ENCODE assay signal across 17 cellular contexts in the genomic region with DNA sequence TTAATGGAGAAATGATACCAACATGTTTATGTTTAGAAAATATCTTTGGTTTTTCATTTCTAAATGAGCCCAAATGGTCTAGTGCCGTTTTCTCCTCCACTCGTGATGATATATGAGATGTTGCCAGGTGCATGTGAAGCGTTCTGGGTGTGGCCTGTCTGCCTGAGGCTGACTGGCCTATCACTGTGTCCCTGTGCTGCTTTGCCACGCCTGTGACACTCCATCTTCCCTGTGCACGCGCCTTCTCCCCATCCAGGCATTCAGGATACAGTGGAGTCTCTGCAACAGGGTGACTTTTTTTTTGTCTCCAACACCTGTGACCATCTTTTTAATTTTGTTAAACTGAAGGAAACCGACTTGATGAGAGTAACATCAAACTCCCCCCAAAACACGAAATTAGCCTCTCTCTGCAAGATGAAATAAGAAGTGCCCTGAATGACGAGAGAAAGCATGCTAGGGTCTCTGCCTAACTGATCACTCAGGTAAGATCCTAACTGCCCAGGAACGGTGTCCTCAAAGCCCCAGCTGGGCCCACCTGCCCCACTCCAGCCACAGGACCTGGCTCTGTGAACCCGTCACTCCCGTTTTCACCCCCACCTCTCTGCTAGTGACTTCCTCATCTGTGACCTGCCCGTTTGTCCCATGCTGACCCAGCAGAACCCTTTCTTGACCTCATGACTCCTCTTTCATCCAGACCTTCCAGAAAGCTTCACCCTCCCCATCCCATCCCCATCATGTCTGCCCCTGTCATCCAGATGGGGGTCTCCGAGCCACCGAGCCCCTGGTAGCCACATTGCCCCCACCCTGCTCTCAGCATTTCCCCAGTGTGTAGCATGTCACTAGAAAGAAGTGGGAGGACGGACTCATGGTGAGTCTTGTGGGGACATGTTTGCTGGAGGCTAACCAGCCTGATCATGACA. TPM values are rescaled to one million over a fixed set of nuclear protein-coding genes. Genes with fewer than 3 reads are reported as not detected.
DNase-seq lines count a peak whose midpoint lies in the region; ATAC-seq and TF ChIP-seq lines count a peak whose summit lies in the region.
"Had no signal": no experiment of that assay in that cellular context is flagged by ENCODE, and none has a peak within 500 bp of the region (broad histone marks: within the 10 kb centered on the region; RNA-seq: fewer than 3 reads in every experiment).

No MANE protein-coding gene starts in this region.

- no peak overlapping the region for H3K27ac Mint-ChIP-seq in GM23338
- no peak overlapping the region for H3K27ac Mint-ChIP-seq in WTC11
- peak overlapping the region; percentile 16 for H3K27ac Mint-ChIP-seq in neural crest cell (ENCODE audit: unreplicated experiment)
- H3K27ac Mint-ChIP-seq: activated T-cell treated with anti-CD3 and anti-CD28 coated beads, Interleukin-2, amount 50 U/mL, for 72 hours had no signal

- H3K4me1 Mint-ChIP-seq in GM23338: peaks cover 14% of the 10 kb centered on the region
- peaks cover 10% of the 10 kb centered on the region for H3K4me1 Mint-ChIP-seq in WTC11
- H3K4me1 Mint-ChIP-seq in neural crest cell: peaks cover 9% of the 10 kb centered on the region

- no peak overlapping the region for H3K4me2 ChIP-seq in GM23338

- H3K27me3 ChIP-seq in GM23338 (ENCODE audit: insufficient read depth): no peaks in the 10 kb centered on the region
- H3K27me3 ChIP-seq: suprapubic skin had no signal

- no peak overlapping the region for H3K27ac ChIP-seq in GM23338 (ENCODE audit: low read depth)
- H3K27ac ChIP-seq: coronary artery, suprapubic skin had no signal

- no peak overlapping the region for H2AFZ ChIP-seq in GM23338

- H3K4me1 ChIP-seq in GM23338 (ENCODE audit: insufficient read depth): no peaks in the 10 kb centered on the region

- H3K27me3 Mint-ChIP-seq in GM23338 (ENCODE audit: insufficient read depth, low read depth, poor library complexity): peaks cover 8% of the 10 kb centered on the region
- no peaks in the 10 kb centered on the region for H3K27me3 Mint-ChIP-seq in WTC11 (ENCODE audit: low read depth)
- no peaks in the 10 kb centered on the region for H3K27me3 Mint-ChIP-seq in neural crest cell (ENCODE audit: low read depth)

- H3K9me3 Mint-ChIP-seq in GM23338 (no peaks in the 10 kb centered on the region; the same call in 2 of the 3 replicates), WTC11 (no peaks in the 10 kb centered on the region), neural crest cell (no peaks in the 10 kb centered on the region)
- H3K9me3 Mint-ChIP-seq: activated T-cell treated with anti-CD3 and anti-CD28 coated beads, Interleukin-2, amount 50 U/mL, for 72 hours had no signal

- no peak overlapping the region; the same call in 2 of the 3 replicates for H3K4me3 Mint-ChIP-seq in GM23338
- H3K4me3 Mint-ChIP-seq in WTC11: no peak overlapping the region
- no peak overlapping the region for H3K4me3 Mint-ChIP-seq in neural crest cell
- H3K4me3 Mint-ChIP-seq: activated T-cell treated with anti-CD3 and anti-CD28 coated beads, Interleukin-2, amount 50 U/mL, for 72 hours had no signal

- H3K4me3 ChIP-seq in GM23338: no peak overlapping the region
- H3K4me3 ChIP-seq: coronary artery, suprapubic skin had no signal

- CTCF ChIA-PET in WTC11 (lab: Charles Lee): interaction anchor here (1.4 kb wide), 1 partner anchor 11 kb away, joined by 10 read pairs; no protein-coding TSS in a partner anchor
- CTCF ChIA-PET in HEK293T (lab: Yijun Ruan, JAX): no interaction called here

- H3K36me3 ChIP-seq in GM23338 (ENCODE audit: insufficient read depth): no peaks in the 10 kb centered on the region

- H3K36me3 Mint-ChIP-seq in GM23338 (ENCODE audit: low read depth) (peaks cover 11% of the 10 kb centered on the region), WTC11 (no peaks in the 10 kb centered on the region; the same call in 1 of the 2 replicates), neural crest cell (ENCODE audit: low read depth) (no peaks in the 10 kb centered on the region)

- TF ChIP-seq CTCF in GM23338 (conservative IDR thresholded peaks at IDR 0.05; ENCODE audit: low read depth in 2 of 2) (no peak), WTC11 (IDR thresholded peaks at IDR 0.05) (no peak), neural crest cell (conservative IDR thresholded peaks at IDR 0.05) (no peak)

- no peaks in the 10 kb centered on the region for H3K79me2 ChIP-seq in GM23338 (replicated peaks; ENCODE audit: insufficient read depth)

- no peak for DNase-seq in GM23338 (ENCODE audit: low spot score)
- peak; percentile 96 for DNase-seq in NCI-H187 treated with DMSO at 0.1 percent for 48 hours (lab: John Stamatoyannopoulos, UW)
- no peak for DNase-seq in WTC11 (ENCODE audit: low spot score)
- no peak for DNase-seq in neural crest cell (ENCODE audit: low read depth, low spot score)
- DNase-seq in hypothalamus (lab: John Stamatoyannopoulos, UW): no peak
- DNase-seq in activated T-cell treated with anti-CD3 and anti-CD28 coated beads, Interleukin-2, amount 50 U/mL, for 1 hour: no peak
- no peak for DNase-seq in HEK293T (ENCODE audit: extremely low spot score)
- DNase-seq: activated CD4-positive, alpha-beta T cell treated with anti-CD3 and anti-CD28 coated beads for 48 hours; activated T-cell treated with anti-CD3 and anti-CD28 coated beads, Interleukin-2, amount 50 U/mL, for 72 hours; amniotic stem cell; EL; RPMI8226; stimulated activated CD4-positive, alpha-beta T cell treated with anti-CD3 and anti-CD28 coated beads, Interleukin-15, amount 100 ng/mL, for 24 hours; T-helper 2 cell had no signal

- peak; percentile 20 for ATAC-seq in GM23338
- peak; percentile 27; the same call in 1 of the 2 replicates for ATAC-seq in WTC11
- ATAC-seq in GM19467 (IDR thresholded peaks at IDR 0.05; ENCODE audit: unreplicated experiment): no peak
- ATAC-seq: activated T-cell treated with anti-CD3 and anti-CD28 coated beads, Interleukin-2, amount 50 U/mL, for 72 hours had no signal

- H3F3A ChIP-seq in GM23338 (replicated peaks; ENCODE audit: low read depth): 0 out of 2 replicates have a peak, but pooled peaks cover 3% of the 10 kb centered on the region

- no peaks in the 10 kb centered on the region for H3K9me2 ChIP-seq in GM23338 (ENCODE audit: insufficient read depth)

- no peaks in the 10 kb centered on the region; the same call in 1 of the 2 replicates for H4K20me1 ChIP-seq in GM23338 (replicated peaks; ENCODE audit: insufficient read depth)

- POLR2A ChIA-PET in WTC11 (lab: Charles Lee) (no interaction called here), HEK293T (lab: Yijun Ruan, JAX) (no interaction called here)

TF ChIP-seq in GM23338, 12 proteins besides CTCF, POLR2A, EP300 and RAD21 (continues in another document):
- TF ChIP-seq POLR2AphosphoS5 (IDR thresholded peaks at IDR 0.05; ENCODE audit: low read depth): no peak

TF ChIP-seq in WTC11, 78 proteins besides CTCF, POLR2A, EP300 and RAD21 (continues in another document):
- no peak for TF ChIP-seq PRRX2 (CRISPR knock-in tag; IDR thresholded peaks at IDR 0.05)
- no peak for TF ChIP-seq NFE2L1 (CRISPR knock-in tag; IDR thresholded peaks at IDR 0.05)
- no peak for TF ChIP-seq ZNF263 (CRISPR knock-in tag; IDR thresholded peaks at IDR 0.05; ENCODE audit: low read depth)
- TF ChIP-seq, protein P1, sequence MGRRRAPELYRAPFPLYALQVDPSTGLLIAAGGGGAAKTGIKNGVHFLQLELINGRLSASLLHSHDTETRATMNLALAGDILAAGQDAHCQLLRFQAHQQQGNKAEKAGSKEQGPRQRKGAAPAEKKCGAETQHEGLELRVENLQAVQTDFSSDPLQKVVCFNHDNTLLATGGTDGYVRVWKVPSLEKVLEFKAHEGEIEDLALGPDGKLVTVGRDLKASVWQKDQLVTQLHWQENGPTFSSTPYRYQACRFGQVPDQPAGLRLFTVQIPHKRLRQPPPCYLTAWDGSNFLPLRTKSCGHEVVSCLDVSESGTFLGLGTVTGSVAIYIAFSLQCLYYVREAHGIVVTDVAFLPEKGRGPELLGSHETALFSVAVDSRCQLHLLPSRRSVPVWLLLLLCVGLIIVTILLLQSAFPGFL (CRISPR knock-in tag; IDR thresholded peaks at IDR 0.05; ENCODE audit: borderline replicate concordance): no peak
- no peak for TF ChIP-seq ETV6 (CRISPR knock-in tag; IDR thresholded peaks at IDR 0.05)
- TF ChIP-seq CREB1 (CRISPR knock-in tag; IDR thresholded peaks at IDR 0.05): no peak
- no peak for TF ChIP-seq SMAD3 (CRISPR knock-in tag; IDR thresholded peaks at IDR 0.05; ENCODE audit: borderline replicate concordance)

TF ChIP-seq in HEK293T, 16 proteins besides CTCF, POLR2A, EP300 and RAD21:
- TF ChIP-seq NFRKB (IDR thresholded peaks at IDR 0.05) (no peak), SUZ12 (IDR thresholded peaks at IDR 0.05) (no peak), FOXA1 (IDR thresholded peaks at IDR 0.05) (no peak), LEF1 (IDR thresholded peaks at IDR 0.05; ENCODE audit: borderline replicate concordance) (no peak), FOXK2 (IDR thresholded peaks at IDR 0.05) (no peak), HDGF (IDR thresholded peaks at IDR 0.05; ENCODE audit: borderline replicate concordance) (no peak), FOXM1 (IDR thresholded peaks at IDR 0.05; ENCODE audit: borderline replicate concordance) (no peak), ELF4 (IDR thresholded peaks at IDR 0.05) (no peak)

RNA-seq across cellular contexts. Expression of gene TFDP1, which starts 33.2 kb away (rescaled TPM):
- 80.0 and 92.0 TPM in 2 replicates for total RNA-seq in GM23338 (2014; rRNA removed; shearing (Covaris generic))
- polyA plus RNA-seq in GM23338 (2016; fragmentation: Nextera tagmentation; extraction: Ambion mirVana): 40.2 and 42.9 TPM in 2 replicates
- total RNA-seq in WTC11 (2021): 52.6 to 61.2 TPM (median 54.1 TPM) in 3 replicates
- total RNA-seq in neural crest cell: 105 and 108 TPM in 2 replicates
